8 cellular contexts compared by ENCODE assay signal in the genomic region with DNA sequence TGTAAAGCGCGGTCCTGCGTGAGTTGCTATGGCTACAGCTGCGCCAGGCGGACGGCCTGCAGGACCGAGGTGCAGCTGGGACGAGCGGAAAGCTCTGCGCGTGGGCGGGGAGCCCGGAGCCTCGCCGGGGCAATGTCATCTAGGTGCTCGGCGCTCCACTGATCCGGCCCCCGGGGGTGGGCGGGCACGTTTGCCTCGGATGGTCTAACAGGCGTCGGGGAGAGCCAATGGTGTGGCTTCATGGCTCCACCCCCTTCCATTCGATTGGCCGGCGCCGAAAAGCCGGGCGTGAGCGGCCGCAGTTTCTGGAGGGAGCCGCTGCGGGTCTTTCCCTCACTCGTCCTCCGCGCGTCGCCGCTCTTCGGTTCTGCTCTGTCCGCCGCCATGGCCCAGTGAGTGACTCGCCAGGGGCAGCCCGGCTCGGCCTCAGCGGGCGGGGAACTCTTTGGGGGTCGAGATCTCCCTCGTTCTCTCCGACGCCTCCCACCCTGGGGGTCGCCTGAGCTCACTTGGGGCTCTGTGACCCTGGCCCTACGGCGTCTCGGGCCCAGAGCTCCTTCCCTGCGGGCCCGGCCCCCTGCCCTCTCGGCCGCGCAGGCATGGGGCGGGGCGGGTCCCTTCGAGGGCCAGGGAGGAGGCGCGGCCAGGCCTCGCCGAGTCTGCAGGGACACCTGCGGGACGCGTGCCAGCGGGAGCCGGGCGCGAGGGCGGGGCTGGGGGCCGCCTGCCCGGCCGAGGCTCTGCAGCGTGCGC. TPM values are rescaled to one million over a fixed set of nuclear protein-coding genes. Genes with fewer than 3 reads are reported as not detected.
DNase-seq lines count a peak whose midpoint lies in the region; TF ChIP-seq lines count a peak whose summit lies in the region.

A gene (plus strand): TSS at position 331 of the 753 bp plus-strand sequence. CDS start 54 bp downstream, at position 385.

- H3K9ac ChIP-seq in H9 (ENCODE audit: extremely low read depth, insufficient read length, low read length) (peak within 1 kb of the TSS; percentile 84), neural cell (ENCODE audit: low read length) (peak within 1 kb of the TSS; percentile 85)

- peaks cover 0 to 4% of the 10 kb centered on the region in 2 experiments; a peak in 3 of 5 replicates for H3K9me3 Mint-ChIP-seq in H9

- peaks cover 16% of the 10 kb centered on the region for H3K23me2 ChIP-seq in H9 (ENCODE audit: insufficient read length, low read depth, low read length, poor library complexity, severe bottlenecking)

- H2BK20ac ChIP-seq in H9 (ENCODE audit: low read depth, low read length, poor library complexity, severe bottlenecking): no peak within 1 kb of the TSS

- H2BK120ac ChIP-seq in H9 (ENCODE audit: low read depth, low read length, poor library complexity, severe bottlenecking): no peak within 1 kb of the TSS

- no peak within 1 kb of the TSS; the same call in 1 of the 2 replicates for H2BK15ac ChIP-seq in H9 (ENCODE audit: low read depth, low read length)

- peaks cover 22% of the 10 kb centered on the region for H3K36me3 ChIP-seq in MG63
- no peaks in the 10 kb centered on the region for H3K36me3 ChIP-seq in neural cell (ENCODE audit: insufficient read depth, low read length)
- H3K36me3 ChIP-seq in stomach: peaks cover 14 to 29% (median 21%) of the 10 kb centered on the region in 4 donors

- no peak within 1 kb of the TSS for H4K91ac ChIP-seq in H9 (ENCODE audit: insufficient read length, low read depth, low read length)

- H3K27ac Mint-ChIP-seq in H9: peak within 1 kb of the TSS; percentile 89 to 97 (median 96)

- no peaks in the 10 kb centered on the region for H3F3A ChIP-seq in neural cell (ENCODE audit: insufficient read depth, low read length, poor library complexity, severe bottlenecking)

- H3K56ac ChIP-seq in H9 (ENCODE audit: insufficient read length, low read depth, low read length): no peak within 1 kb of the TSS

- H3K27ac ChIP-seq in H9 (ENCODE audit: insufficient read length, low read depth, low read length): no peak within 1 kb of the TSS
- peak within 1 kb of the TSS; percentile 81 for H3K27ac ChIP-seq in neural cell (ENCODE audit: low read length)
- peak within 1 kb of the TSS; percentile 93 to 97 (median 94) for H3K27ac ChIP-seq in stomach

- H3K4me3 ChIP-seq in MG63: peak within 1 kb of the TSS; percentile 89
- peak within 1 kb of the TSS; percentile 99 for H3K4me3 ChIP-seq in neural cell (ENCODE audit: low read length)
- peak within 1 kb of the TSS; percentile 88 to 89 (median 89) for H3K4me3 ChIP-seq in stomach

- H3K4me3 Mint-ChIP-seq in H9: peak within 1 kb of the TSS; percentile 92 to 96

- peak within 1 kb of the TSS; percentile 95 for H3K14ac ChIP-seq in H9 (ENCODE audit: insufficient read depth, low read length)

- H4K5ac ChIP-seq in H9 (ENCODE audit: insufficient read length, low read depth, low read length): no peak within 1 kb of the TSS

- WGBS in H9 (ENCODE audit: extremely low coverage, insufficient read length, low lambda C conversion rate): no CpG with 5 or more reads among the region's 81 CpGs
- 0 to 1% (median 0%) methylated on average over 27 to 81 of the region's 81 CpGs for WGBS in stomach, 5 donors

- H2BK12ac ChIP-seq in H9 (ENCODE audit: insufficient read length, low read depth, low read length): no peak within 1 kb of the TSS

- H3K9me2 ChIP-seq in neural cell (ENCODE audit: insufficient read depth, low read length): no peaks in the 10 kb centered on the region

- intact Hi-C loops in stomach (cut with DNase I; ENCODE audit: low total_unique reads): no loop called here

- H3K4me1 Mint-ChIP-seq in H9: peaks cover 14 to 18% of the 10 kb centered on the region in 2 experiments

- peaks cover 11% of the 10 kb centered on the region for H3K79me2 ChIP-seq in H9 (ENCODE audit: insufficient read depth, low read length)
- peaks cover 28% of the 10 kb centered on the region for H3K79me2 ChIP-seq in neural cell (replicated peaks; ENCODE audit: insufficient read depth, low read length)

- TF ChIP-seq CTCF in H9 (conservative IDR thresholded peaks at IDR 0.05) (no peak), neural cell (IDR thresholded peaks at IDR 0.05; ENCODE audit: poor library complexity, severe bottlenecking) (peak; percentile 44), stomach (IDR thresholded peaks at IDR 0.05) (no peak)

- no peaks in the 10 kb centered on the region for H3K27me3 Mint-ChIP-seq in H9 (ENCODE audit: low read depth)

- TF ChIP-seq RAD21 in neural cell (conservative IDR thresholded peaks at IDR 0.05): no peak

- H4K20me1 ChIP-seq in H9 (ENCODE audit: control insufficient read depth, insufficient read depth, insufficient read length): no peaks in the 10 kb centered on the region
- H4K20me1 ChIP-seq in neural cell (ENCODE audit: insufficient read depth): no peaks in the 10 kb centered on the region

- no peak within 1 kb of the TSS for H2AFZ ChIP-seq in H9 (ENCODE audit: low read length)
- peak within 1 kb of the TSS; percentile 56 for H2AFZ ChIP-seq in neural cell (ENCODE audit: low read depth, low read length)

- no peak within 1 kb of the TSS for H2BK5ac ChIP-seq in H9 (ENCODE audit: insufficient read length, low read length)

- no peak within 1 kb of the TSS for H4K8ac ChIP-seq in H9 (replicated peaks; ENCODE audit: insufficient read length, low read depth, low read length)

- no peaks in the 10 kb centered on the region for H3K4me1 ChIP-seq in H9 (ENCODE audit: insufficient read depth, low read length)
- H3K4me1 ChIP-seq in stomach: peaks cover 7 to 37% (median 32%) of the 10 kb centered on the region in 4 donors

- no peak within 1 kb of the TSS for H2AK5ac ChIP-seq in H9 (ENCODE audit: insufficient read length, low read length)

- DNase-seq in ELR (ENCODE audit: low read depth) (peak; percentile 97), H9 (peak; percentile 98), MG63 (peak; percentile 99), SHP77 treated with DMSO at 0.1 percent for 48 hours (lab: John Stamatoyannopoulos, UW) (peak; percentile 92), activated gamma-delta T cell (lab: John Stamatoyannopoulos, UW) (peak; percentile 94), fibroblast of the conjunctiva (ENCODE audit: low read depth) (peak; percentile 96), stomach (peak; percentile 99)

- H3K23ac ChIP-seq in H9 (ENCODE audit: insufficient read length, low read depth, low read length): no peak within 1 kb of the TSS

- H3K9me3 ChIP-seq in H9 (ENCODE audit: control insufficient read depth, low read depth, low read length) (no peaks in the 10 kb centered on the region), MG63 (peaks cover 4% of the 10 kb centered on the region), neural cell (ENCODE audit: low read length) (no peaks in the 10 kb centered on the region), stomach (peaks cover 0 to 3% (median 0%) of the 10 kb centered on the region in 4 donors)

- no peaks in the 10 kb centered on the region for H3K79me1 ChIP-seq in H9 (ENCODE audit: insufficient read depth, low read depth, low read length, poor library complexity, severe bottlenecking)

- peaks cover 30 to 51% (median 49%) of the 10 kb centered on the region in 3 experiments for H3K36me3 Mint-ChIP-seq in H9 (ENCODE audit: insufficient read depth in 1 of 3, low read depth in 3 of 3)

- no peak within 1 kb of the TSS for H3T11ph ChIP-seq in H9 (ENCODE audit: low read length)

- H3K4me2 ChIP-seq in H9 (ENCODE audit: insufficient read depth, insufficient read length, low read length): peak within 1 kb of the TSS; percentile 85
- H3K4me2 ChIP-seq in neural cell (ENCODE audit: low read length): peak within 1 kb of the TSS; percentile 86

- H3K4ac ChIP-seq in H9 (ENCODE audit: low read depth, low read length): no peak within 1 kb of the TSS

- TF ChIP-seq POLR2A in stomach (IDR thresholded peaks at IDR 0.05): no peak

- H3K27me3 ChIP-seq in H9 (ENCODE audit: insufficient read depth, low read length) (no peaks in the 10 kb centered on the region), MG63 (no peaks in the 10 kb centered on the region), neural cell (ENCODE audit: insufficient read depth, low read depth, low read length) (no peaks in the 10 kb centered on the region), stomach (no peaks in the 10 kb centered on the region)

- TF ChIP-seq EP300 in neural cell (conservative IDR thresholded peaks at IDR 0.05; ENCODE audit: poor library complexity, severe bottlenecking) (no peak), stomach (IDR thresholded peaks at IDR 0.05) (no peak)

- peak within 1 kb of the TSS; percentile 89 for H3K18ac ChIP-seq in H9 (ENCODE audit: insufficient read length, low read depth, low read length)

TF ChIP-seq in neural cell, 6 proteins besides CTCF, POLR2A, EP300 and RAD21 (continues in another document):
- peak; percentile 90 for TF ChIP-seq MXI1 (conservative IDR thresholded peaks at IDR 0.05; ENCODE audit: poor library complexity, severe bottlenecking)
- peak; percentile 71 for TF ChIP-seq TAF1 (IDR thresholded peaks at IDR 0.05; ENCODE audit: low read depth)
- no peak for TF ChIP-seq SMC3 (conservative IDR thresholded peaks at IDR 0.05; ENCODE audit: poor library complexity)
- peak; percentile 82 for TF ChIP-seq POLR2AphosphoS5 (IDR thresholded peaks at IDR 0.05)
- TF ChIP-seq EZH2 (IDR thresholded peaks at IDR 0.05; ENCODE audit: borderline replicate concordance, insufficient read depth, low read length, poor library complexity, severe bottlenecking): no peak

RNA-seq across cellular contexts. Expression of the gene that starts here (rescaled TPM):
- total RNA-seq in H9 (2021) (289 and 291 TPM in 2 replicates), stomach (100 to 1,000 TPM in 1 of 5 donors, 10 to 100 TPM in 4; 25.4 to 227 (median 44.4) TPM)
- total RNA-seq in MG63 (2014; rRNA removed; shearing (Covaris generic); ENCODE audit: low replicate concordance): 146 and 182 TPM in 2 replicates
- polyA plus RNA-seq in neural cell (108 and 113 TPM in 2 replicates), stomach (100 to 1,000 TPM in 1 of 3 donors, 10 to 100 TPM in 2; 69.5 to 127 (median 93.8) TPM)
- 111 and 121 TPM in 2 replicates for polyA minus RNA-seq in neural cell
